In the genomic region with DNA sequence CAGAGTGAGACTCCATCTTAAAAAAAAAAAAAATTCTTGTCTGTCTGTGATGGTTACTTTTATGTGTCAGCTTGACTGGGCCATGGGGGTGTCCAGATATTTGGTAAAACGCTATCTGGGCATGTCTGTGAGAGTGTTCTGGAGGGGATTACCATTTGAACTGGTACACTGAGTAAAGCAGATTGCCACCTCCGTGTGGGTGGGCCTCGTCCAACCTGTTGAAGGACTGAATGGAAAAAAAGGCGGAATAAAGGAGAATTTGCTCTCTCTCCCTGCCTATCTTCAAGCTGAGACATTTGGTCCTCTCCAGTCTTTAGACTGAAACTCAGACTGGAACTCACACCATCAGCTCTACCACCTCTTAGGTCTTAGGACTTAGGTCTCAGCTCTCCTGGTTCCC, we compare ENCODE assay signal across 1 cellular context.
TF ChIP-seq lines count a peak whose summit lies in the region.

No MANE protein-coding gene starts in this region.

TF ChIP-seq in HEK293, 187 proteins besides CTCF, POLR2A, EP300 and RAD21 (continued from another document):
- no peak for TF ChIP-seq ZNF488 (tag by site-specific recombination; IDR thresholded peaks at IDR 0.05)
TF ChIP-seq in HEK293: peak in this region for 1.
